Comparison of ENCODE assay signal across 10 cellular contexts in the genomic region with DNA sequence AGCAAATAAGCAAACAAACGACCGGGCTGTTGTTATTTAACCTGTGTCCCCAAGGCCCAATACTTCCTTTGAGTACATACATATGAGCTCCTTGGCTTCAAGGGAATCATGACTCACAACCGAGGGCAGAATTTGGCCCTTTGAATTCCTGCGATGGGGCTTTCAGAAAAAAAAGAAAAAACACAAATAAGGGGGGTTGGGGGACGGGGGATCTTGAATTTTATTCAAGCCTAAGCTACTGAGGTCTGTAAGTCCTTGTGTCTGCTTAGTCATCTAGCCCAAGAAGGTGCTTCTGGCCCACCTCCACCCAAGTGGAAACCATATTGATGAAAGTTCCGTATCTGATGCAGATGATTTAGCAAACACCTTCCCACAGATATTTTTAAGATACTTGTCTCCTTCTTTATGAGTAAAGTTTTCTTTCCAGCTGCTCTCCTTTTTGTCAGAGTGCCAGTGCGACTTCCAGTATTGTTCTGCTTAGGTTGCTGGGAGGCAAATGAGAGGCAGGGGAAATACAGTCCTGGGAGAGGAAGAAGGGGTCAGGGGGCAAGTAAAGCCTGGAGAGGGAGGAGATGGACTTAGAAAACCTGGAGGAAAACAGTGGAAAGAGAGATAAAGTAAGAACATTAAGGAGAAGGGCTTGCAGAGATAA.
A peak's percentile ranks its signal among the peaks of the same experiment; 100 is the strongest.
DNase-seq lines count a peak whose midpoint lies in the region; ATAC-seq, FAIRE-seq and TF ChIP-seq lines count a peak whose summit lies in the region.
"Had no signal": no experiment of that assay in that cellular context is flagged by ENCODE, and none has a peak within 500 bp of the region (broad histone marks: within the 10 kb centered on the region; RNA-seq: fewer than 3 reads in every experiment).

No MANE protein-coding gene starts in this region.

- peak in 2 of 4 donors; percentile 16 to 53 for ATAC-seq in heart left ventricle
- peak; percentile 52 for ATAC-seq in left lobe of liver
- ATAC-seq in HG03175 (IDR thresholded peaks at IDR 0.05; ENCODE audit: unreplicated experiment): no peak

- no peak for TF ChIP-seq POLR2A in heart left ventricle (IDR thresholded peaks at IDR 0.05)
- no peak for TF ChIP-seq POLR2A in thyroid gland (IDR thresholded peaks at IDR 0.05)
- no peak for TF ChIP-seq POLR2A in GM12892 (IDR thresholded peaks at IDR 0.05; ENCODE audit: low read depth, low read length)

- no peak for TF ChIP-seq CTCF in heart left ventricle (IDR thresholded peaks at IDR 0.05)
- TF ChIP-seq CTCF in ascending aorta (IDR thresholded peaks at IDR 0.05): no peak
- TF ChIP-seq CTCF in thyroid gland (IDR thresholded peaks at IDR 0.05): no peak

- H3K4me1 ChIP-seq in heart left ventricle (peaks cover 0 to 23% (median 9%) of the 10 kb centered on the region in 12 donors), ascending aorta (peaks cover 3 to 10% of the 10 kb centered on the region in 2 donors), thyroid gland (peaks cover 32 to 42% of the 10 kb centered on the region in 2 donors)

- H3K4me3 ChIP-seq in heart left ventricle: no peak overlapping the region
- no peak overlapping the region for H3K4me3 ChIP-seq in ascending aorta
- H3K4me3 ChIP-seq in thyroid gland (replicated peaks in 1 of 3): peak overlapping the region in 1 of 3 donors; percentile 5

- FAIRE-seq in GM12892 (lab: Jason Lieb, UNC): no peak

- no peaks in the 10 kb centered on the region for H3K27me3 ChIP-seq in heart left ventricle
- H3K27me3 ChIP-seq in ascending aorta: no peaks in the 10 kb centered on the region
- H3K27me3 ChIP-seq in thyroid gland: no peaks in the 10 kb centered on the region

- H3K27ac ChIP-seq in heart left ventricle (peak overlapping the region in 8 of 12 donors; percentile 4 to 59 (median 32)), ascending aorta (peak overlapping the region; percentile 55 to 68), thyroid gland (peak overlapping the region; percentile 70 to 95 (median 88))

- intact Hi-C loops in heart left ventricle (cut with DNase I): no loop called here
- intact Hi-C loops in cardiac septum (cut with DNase I): no loop called here
- intact Hi-C loops in ascending aorta (cut with DNase I): loop anchor here (5.0 kb wide), 1 partner anchor 37 kb away; no protein-coding TSS in a partner anchor
- intact Hi-C loops in thyroid gland (cut with DNase I): no loop called here

- in situ Hi-C loops in ACHN (cut with HindIII; ENCODE audit: low pct_ligation_motif_present, low pct_unique_long_range_greater_than_20kb, low sequenced_read_pairs): no loop called here

- H3K36me3 ChIP-seq in heart left ventricle (no peaks in the 10 kb centered on the region), ascending aorta (no peaks in the 10 kb centered on the region), thyroid gland (no peaks in the 10 kb centered on the region)

- H3K9me3 ChIP-seq in heart left ventricle: no peaks in the 10 kb centered on the region
- H3K9me3 ChIP-seq in ascending aorta: no peaks in the 10 kb centered on the region
- no peaks in the 10 kb centered on the region for H3K9me3 ChIP-seq in thyroid gland

- DNase-seq in heart left ventricle (peak in 2 of 5 donors; percentile 27 to 53), cardiac septum (ENCODE audit: low spot score) (no peak), ascending aorta (ENCODE audit: low spot score in 2 of 2) (no peak), left lobe of liver (ENCODE audit: low spot score) (no peak), thyroid gland (peak; percentile 21 to 23), GM12892 (ENCODE audit: insufficient read length) (no peak), ACHN (no peak)
- DNase-seq: activated CD4-positive, alpha-beta T cell treated with anti-CD3 and anti-CD28 coated beads for 1 hour; NCI-H1105 had no signal

- 42 to 58% (median 44%) methylated on average over 7 of the region's 7 CpGs for WGBS in heart left ventricle, 4 donors
- 27 to 31% methylated on average over 7 of the region's 7 CpGs for WGBS in thyroid gland, 2 donors

Comparison
In these comparisons a context has a peak if more than half of its experiments do, and no peak if none do; other contexts are left out.
1. DNase-seq: peak in thyroid gland (2 of 2); none in cardiac septum (single experiment), ascending aorta (0 of 2), left lobe of liver (single experiment), GM12892 (single experiment) and ACHN (single experiment).
2. H3K27ac ChIP-seq: peak in every context shown above with its lines; median percentile 88 in thyroid gland; 62 in ascending aorta; 32 in heart left ventricle.